26 cellular contexts compared by ENCODE assay signal in genomic region chrX:71867680-71868079, GRCh38. TPM values are rescaled to one million over a fixed set of nuclear protein-coding genes. Genes with fewer than 3 reads are reported as not detected.
A peak's percentile ranks its signal among the peaks of the same experiment; 100 is the strongest.
DNase-seq lines count a peak whose midpoint lies in the region; ATAC-seq, FAIRE-seq and TF ChIP-seq lines count a peak whose summit lies in the region.
"Had no signal": no experiment of that assay in that cellular context is flagged by ENCODE, and none has a peak within 500 bp of the region (broad histone marks: within the 10 kb centered on the region; RNA-seq: fewer than 3 reads in every experiment).

No MANE protein-coding gene starts in this region.

- no peaks in the 10 kb centered on the region for H3K27me3 ChIP-seq in bronchial epithelial cell (ENCODE audit: control insufficient read depth, insufficient read depth, low read length)
- peaks cover 50% of the 10 kb centered on the region for H3K27me3 ChIP-seq in osteoblast (ENCODE audit: insufficient read depth, low read length)
- H3K27me3 ChIP-seq in upper lobe of left lung, result no peaks in the 10 kb centered on the region

- H2AFZ ChIP-seq in osteoblast (ENCODE audit: low read length), result no peak overlapping the region

- WGBS in upper lobe of left lung, 2 donors, result 94% methylated on average over 16 of the region's 16 CpGs; no CpG with 5 or more reads in 1 of the 2 donors

- no peaks in the 10 kb centered on the region for H3K4me1 ChIP-seq in osteoblast (ENCODE audit: insufficient read depth, low read length)
- no peaks in the 10 kb centered on the region for H3K4me1 ChIP-seq in upper lobe of left lung
- H3K4me1 ChIP-seq: BE2C had no signal

- H3K79me2 ChIP-seq in osteoblast (ENCODE audit: insufficient read depth, low read length), result no peaks in the 10 kb centered on the region

- peak; percentile 43 for FAIRE-seq in bronchial epithelial cell (lab: Jason Lieb, UNC)
- FAIRE-seq in H54 (lab: Jason Lieb, UNC), result no peak
- FAIRE-seq: A204.1, GM12878, GM12892, GM18507 had no signal

- H3K4me3 ChIP-seq in bronchial epithelial cell (ENCODE audit: low read depth, low read length) (no peak overlapping the region), osteoblast (ENCODE audit: insufficient read depth, low read length) (no peak overlapping the region), upper lobe of left lung (no peak overlapping the region)
- H3K4me3 ChIP-seq: BLaER1, GM12878 had no signal

- DNase-seq in GM13977 (ENCODE audit: low spot score), result peak; percentile 7
- DNase-seq in bronchial epithelial cell (ENCODE audit: low read depth), result no peak
- peak; percentile 4 for DNase-seq in osteoblast (ENCODE audit: insufficient read length, low spot score, missing footprints)
- DNase-seq in upper lobe of left lung, result no peak
- no peak for DNase-seq in H54 (ENCODE audit: insufficient read length, low spot score)
- DNase-seq: 8988T; ACHN; BE2C; C1 segment of cervical spinal cord; CD4-positive, alpha-beta memory T cell; CD4-positive, CD25-positive, alpha-beta regulatory T cell; CD8-positive, alpha-beta memory T cell; COR-L47; DMS 273 treated with DMSO at 0.1 percent for 48 hours; DMS153; DMS53; DMS79; DND-41; EL; GDM1 had no signal

- H3K27ac ChIP-seq in osteoblast (ENCODE audit: low read depth, low read length) (no peak overlapping the region), upper lobe of left lung (no peak overlapping the region)
- H3K27ac ChIP-seq: BLaER1 had no signal

- H4K20me1 ChIP-seq in osteoblast (ENCODE audit: insufficient read depth, low read length), result no peaks in the 10 kb centered on the region

- H3K36me3 ChIP-seq in bronchial epithelial cell (ENCODE audit: control insufficient read depth, insufficient read depth, low read length) (no peaks in the 10 kb centered on the region), osteoblast (ENCODE audit: insufficient read depth, low read length) (no peaks in the 10 kb centered on the region), upper lobe of left lung (no peaks in the 10 kb centered on the region)
- H3K36me3 ChIP-seq: BE2C, BLaER1 had no signal

- ATAC-seq in GM21723 (IDR thresholded peaks at IDR 0.05; ENCODE audit: unreplicated experiment) (no peak), upper lobe of left lung (ENCODE audit: low FRiP score in 2 of 2) (no peak)
- ATAC-seq: GM12878 had no signal

- no peaks in the 10 kb centered on the region for H3K9me3 ChIP-seq in osteoblast (ENCODE audit: low read depth, low read length)
- H3K9me3 ChIP-seq in upper lobe of left lung, result no peaks in the 10 kb centered on the region
- H3K9me3 ChIP-seq: BE2C had no signal

- no peak overlapping the region for H3K4me2 ChIP-seq in osteoblast (ENCODE audit: insufficient read depth, low read length)
- H3K4me2 ChIP-seq: BLaER1 had no signal

- TF ChIP-seq CTCF in GM13977 (IDR thresholded peaks at IDR 0.05; ENCODE audit: extremely low read depth, insufficient read depth, missing control alignments) (no peak), bronchial epithelial cell (IDR thresholded peaks at IDR 0.05; ENCODE audit: insufficient read depth, low read length, severe bottlenecking) (no peak), osteoblast (IDR thresholded peaks at IDR 0.05; ENCODE audit: extremely low read depth, low read depth, low read length) (no peak), upper lobe of left lung (IDR thresholded peaks at IDR 0.05) (no peak)

- no peak for TF ChIP-seq POLR2A in upper lobe of left lung (IDR thresholded peaks at IDR 0.05)
- TF ChIP-seq POLR2A in H54 (IDR thresholded peaks at IDR 0.05; ENCODE audit: low read depth, low read length), result no peak

- no peak for TF ChIP-seq EP300 in upper lobe of left lung (IDR thresholded peaks at IDR 0.05)

- in situ Hi-C loops in GM13977 (cut with MboI; ENCODE audit: low pct_unique_long_range_greater_than_20kb, low sequenced_read_pairs, unreplicated experiment), result no loop called here

RNA-seq across cellular contexts. Expression of gene NHSL2, which starts 43.0 kb away (rescaled TPM):
- total RNA-seq in bronchial epithelial cell (not detected in 2 replicates), osteoblast (1.1 and 1.8 TPM in 2 replicates), upper lobe of left lung (10 to 100 TPM in 3 of 6 donors, 1 to 10 TPM in 3; 5.8 to 18.3 (median 9.9) TPM)

Comparison
In these comparisons a context has a peak if more than half of its experiments do, and no peak if none do; other contexts are left out.
1. DNase-seq: peak in GM13977 (single experiment) and osteoblast (single experiment); none in bronchial epithelial cell (single experiment), upper lobe of left lung (0 of 2) and H54 (single experiment).